ENCODE assay signal across 21 cellular contexts in genomic region chr4:8641256-8641655, GRCh38. TPM values are rescaled to one million over a fixed set of nuclear protein-coding genes. Genes with fewer than 3 reads are reported as not detected.
DNase-seq lines count a peak whose midpoint lies in the region; ATAC-seq, FAIRE-seq and TF ChIP-seq lines count a peak whose summit lies in the region.
"Had no signal": no experiment of that assay in that cellular context is flagged by ENCODE, and none has a peak within 500 bp of the region (broad histone marks: within the 10 kb centered on the region; RNA-seq: fewer than 3 reads in every experiment).

No MANE protein-coding gene starts in this region.

- intact Hi-C loops in cardiac septum (cut with DNase I) = no loop called here
- intact Hi-C loops in heart right ventricle (cut with DNase I) = no loop called here

- no peak overlapping the region for H3K4me3 Mint-ChIP-seq in neural crest cell
- no peak overlapping the region for H3K4me3 Mint-ChIP-seq in type B pancreatic cell

- TF ChIP-seq EP300 in H1 (IDR thresholded peaks at IDR 0.05; ENCODE audit: borderline replicate concordance in 1 of 2, low read depth in 2 of 2, low read length in 2 of 2) = no peak

- TF ChIP-seq RAD21 in H1 (IDR thresholded peaks at IDR 0.05 in 1 of 2, conservative IDR thresholded peaks at IDR 0.05 in 1 of 2; ENCODE audit: low read depth in 2 of 2, low read length in 2 of 2) = no peak

- no peak for ATAC-seq in heart right ventricle
- no peak for ATAC-seq in HG03354 (IDR thresholded peaks at IDR 0.05; ENCODE audit: poor library complexity, severe bottlenecking, unreplicated experiment)
- ATAC-seq: A549 had no signal

- WGBS in heart right ventricle, 2 donors = 88 to 90% methylated on average over 15 of the region's 15 CpGs
- WGBS in H1 (ENCODE audit: extremely low coverage in 1 of 2, insufficient coverage in 1 of 2, insufficient read length in 1 of 2, insufficient replicate concordance in 2 of 2, low coverage in 1 of 2, low lambda C conversion rate in 2 of 2, missing lambda C conversion rate in 1 of 2), 2 experiments = 92% methylated on average over 15 of the region's 15 CpGs; no CpG with 5 or more reads in 1 of the 2 experiments
- 87 to 90% (median 89%) methylated on average over 15 of the region's 15 CpGs for WGBS in small intestine, 3 donors

- H3K4me3 ChIP-seq in heart right ventricle = no peak overlapping the region
- no peak overlapping the region for H3K4me3 ChIP-seq in H1 (ENCODE audit: extremely low read depth in 1 of 4, insufficient read depth in 2 of 4, low read depth in 3 of 4, low read length in 4 of 4)
- no peak overlapping the region for H3K4me3 ChIP-seq in small intestine (ENCODE audit: low read depth in 1 of 2, low read length in 2 of 2)
- H3K4me3 ChIP-seq: A549, MG63, PC-9 had no signal

- peaks cover 0 to 2% of the 10 kb centered on the region in 2 experiments for H4K20me1 ChIP-seq in H1 (replicated peaks in 1 of 2; ENCODE audit: control insufficient read depth in 1 of 2, insufficient read depth in 2 of 2, low read length in 2 of 2)

- H3K36me3 ChIP-seq in heart right ventricle = no peaks in the 10 kb centered on the region
- no peaks in the 10 kb centered on the region for H3K36me3 ChIP-seq in H1 (ENCODE audit: control insufficient read depth in 2 of 4, insufficient read depth in 4 of 4, low read length in 3 of 4)
- H3K36me3 ChIP-seq in small intestine (ENCODE audit: control insufficient read depth in 2 of 2, insufficient read depth in 2 of 2, low read length in 2 of 2) = no peaks in the 10 kb centered on the region
- H3K36me3 ChIP-seq: MG63 had no signal

- no peak overlapping the region for H2BK12ac ChIP-seq in H1 (ENCODE audit: low read depth, low read length)

- H3K23me2 ChIP-seq in H1 (ENCODE audit: low read depth, low read length) = no peaks in the 10 kb centered on the region

- H3K27ac Mint-ChIP-seq in neural crest cell (ENCODE audit: unreplicated experiment) (peak overlapping the region; percentile 43), type B pancreatic cell (no peak overlapping the region)

- H3K9ac ChIP-seq in H1 (replicated peaks in 1 of 4; ENCODE audit: extremely low read depth in 1 of 4, low read depth in 3 of 4, low read length in 3 of 4) = no peak overlapping the region

- CTCF ChIA-PET in H1 (lab: Charles Lee; ENCODE audit: partially characterized antibody) = no interaction called here

- H3K9me3 ChIP-seq in heart right ventricle (no peaks in the 10 kb centered on the region), H1 (ENCODE audit: insufficient read depth in 2 of 2, low read depth in 1 of 2, low read length in 1 of 2) (no peaks in the 10 kb centered on the region), small intestine (ENCODE audit: control insufficient read depth, low read depth) (no peaks in the 10 kb centered on the region)
- H3K9me3 ChIP-seq: A549, MG63 had no signal

- H3K56ac ChIP-seq in H1 (replicated peaks; ENCODE audit: insufficient read length, low read depth, low read length) = no peak overlapping the region

- no peak overlapping the region for H2BK15ac ChIP-seq in H1 (ENCODE audit: low read length)

- H2BK20ac ChIP-seq in H1 (ENCODE audit: low read length) = no peak overlapping the region

- H2BK5ac ChIP-seq in H1 (ENCODE audit: low read depth, low read length) = no peak overlapping the region

- POLR2A ChIA-PET in H1 (lab: Charles Lee; ENCODE audit: partially characterized antibody) = no interaction called here

- peaks cover 30% of the 10 kb centered on the region for H3K27me3 Mint-ChIP-seq in neural crest cell (ENCODE audit: low read depth)
- H3K27me3 Mint-ChIP-seq in type B pancreatic cell = peaks cover 41% of the 10 kb centered on the region

- H3K18ac ChIP-seq in H1 (ENCODE audit: extremely low read depth, low read length) = no peak overlapping the region

- TF ChIP-seq POLR2A in H1 (IDR thresholded peaks at IDR 0.05; ENCODE audit: control extremely low read depth in 1 of 2, low read depth in 2 of 2, low read length in 2 of 2) = no peak

- H4K5ac ChIP-seq in H1 (ENCODE audit: insufficient read length, low read depth, low read length) = no peak overlapping the region

- peak overlapping the region; percentile 16; the same call in 1 of the 2 replicates for H4K8ac ChIP-seq in H1 (ENCODE audit: extremely low read depth, insufficient read depth, low read length)

- no peak overlapping the region for H4K91ac ChIP-seq in H1 (replicated peaks; ENCODE audit: insufficient read length, low read length)

- DNase-seq in cardiac septum (ENCODE audit: low spot score) (peak; percentile 72), heart right ventricle (no peak), H1 (ENCODE audit: low read depth in 1 of 2, low spot score in 2 of 2) (no peak), neural crest cell (ENCODE audit: low read depth, low spot score) (no peak), type B pancreatic cell (ENCODE audit: extremely low spot score, unreplicated experiment) (peak; percentile 57), small intestine (no peak)
- DNase-seq in activated T-cell treated with anti-CD3 and anti-CD28 coated beads, Interleukin-2, amount 50 U/mL, for 48 hours = no peak
- DNase-seq: COR-L47, IMR-90, Karpas-422, MG63, NCI-H1092, NCI-H146, NCI-H2081, NCI-H2227 treated with DMSO at 0.1 percent for 48 hours, NCI-H524 had no signal

- no peak overlapping the region for H3K4me2 ChIP-seq in H1 (ENCODE audit: insufficient read depth in 1 of 2, low read depth in 2 of 2, low read length in 2 of 2)
- H3K4me2 ChIP-seq: A549, PC-9 had no signal

- H3K4me1 Mint-ChIP-seq in neural crest cell (no peaks in the 10 kb centered on the region), type B pancreatic cell (ENCODE audit: unreplicated experiment) (no peaks in the 10 kb centered on the region)

- H3K79me1 ChIP-seq in H1 (ENCODE audit: low read depth, low read length) = no peaks in the 10 kb centered on the region

- no peak overlapping the region for H3K14ac ChIP-seq in H1 (ENCODE audit: insufficient read length)

- H3K27ac ChIP-seq in heart right ventricle (no peak overlapping the region), H1 (ENCODE audit: low read depth, low read length) (no peak overlapping the region), small intestine (ENCODE audit: low read depth in 1 of 2, low read length in 1 of 2) (no peak overlapping the region)
- H3K27ac ChIP-seq: A549, C4-2B, PC-9 had no signal

- H3K27me3 ChIP-seq in heart right ventricle = peaks cover 0 to 65% (median 24%) of the 10 kb centered on the region in 7 donors
- H3K27me3 ChIP-seq in H1 (replicated peaks in 1 of 4; ENCODE audit: control insufficient read depth in 3 of 4, extremely low read depth in 1 of 4, insufficient read depth in 3 of 4, low read length in 3 of 4) = 0 out of 7 replicates have a peak, but pooled peaks cover 0 to 3% (median 0%) of the 10 kb centered on the region in 4 experiments
- no peaks in the 10 kb centered on the region for H3K27me3 ChIP-seq in small intestine (ENCODE audit: control insufficient read depth in 2 of 2, insufficient read depth in 2 of 2, low read length in 2 of 2)
- H3K27me3 ChIP-seq: MG63 had no signal

- no peaks in the 10 kb centered on the region for H3K79me2 ChIP-seq in H1 (ENCODE audit: control insufficient read depth in 1 of 2, insufficient read depth in 2 of 2, low read length in 2 of 2)

- H2BK120ac ChIP-seq in H1 (replicated peaks; ENCODE audit: low read depth, low read length) = no peak overlapping the region

- no peak overlapping the region for H3K23ac ChIP-seq in H1 (ENCODE audit: insufficient read length)

- no peak overlapping the region for H3K4ac ChIP-seq in H1 (replicated peaks; ENCODE audit: insufficient read length, low read depth, low read length)

- no peaks in the 10 kb centered on the region for H3K4me1 ChIP-seq in heart right ventricle
- H3K4me1 ChIP-seq in H1 (replicated peaks in 1 of 4; ENCODE audit: control insufficient read depth in 3 of 4, insufficient read depth in 4 of 4, low read length in 3 of 4) = peaks cover 0 to 2% (median 0%) of the 10 kb centered on the region in 4 experiments; a peak in 3 of 7 replicates
- no peaks in the 10 kb centered on the region for H3K4me1 ChIP-seq in small intestine (ENCODE audit: control insufficient read depth in 2 of 2, insufficient read depth in 1 of 2, low read depth in 1 of 2, low read length in 1 of 2)
- H3K4me1 ChIP-seq: A549 had no signal

- no peaks in the 10 kb centered on the region for H3K36me3 Mint-ChIP-seq in neural crest cell (ENCODE audit: low read depth)
- H3K36me3 Mint-ChIP-seq in type B pancreatic cell = no peaks in the 10 kb centered on the region

- H2AK5ac ChIP-seq in H1 (ENCODE audit: low read depth, low read length) = no peak overlapping the region

- TF ChIP-seq CTCF in heart right ventricle (IDR thresholded peaks at IDR 0.05) (no peak), H1 (IDR thresholded peaks at IDR 0.05; ENCODE audit: control extremely low read depth in 1 of 3, insufficient read depth in 1 of 3, low read depth in 1 of 3, low read length in 3 of 3) (no peak), neural crest cell (conservative IDR thresholded peaks at IDR 0.05) (no peak), type B pancreatic cell (conservative IDR thresholded peaks at IDR 0.05) (no peak)

- H3K9me3 Mint-ChIP-seq in neural crest cell = no peaks in the 10 kb centered on the region
- no peaks in the 10 kb centered on the region for H3K9me3 Mint-ChIP-seq in type B pancreatic cell

- FAIRE-seq in H1 (lab: Jason Lieb, UNC) (no peak), small intestine (lab: Jason Lieb, UNC) (no peak)
- FAIRE-seq: A549, H54 had no signal

- no peak overlapping the region for H2AFZ ChIP-seq in H1 (ENCODE audit: low read length)
- H2AFZ ChIP-seq: PC-9 had no signal

TF ChIP-seq in H1, 55 proteins besides CTCF, POLR2A, EP300 and RAD21 (continues in another document):
- no peak for TF ChIP-seq HDAC2 (IDR thresholded peaks at IDR 0.05; ENCODE audit: borderline replicate concordance in 1 of 2, low read depth in 2 of 2, low read length in 2 of 2)
- no peak for TF ChIP-seq CHD1 (IDR thresholded peaks at IDR 0.05; ENCODE audit: low read depth, low read length)
- no peak for TF ChIP-seq KDM4A (IDR thresholded peaks at IDR 0.05; ENCODE audit: low read depth, low read length, severe bottlenecking)
- no peak for TF ChIP-seq KDM5A (IDR thresholded peaks at IDR 0.05; ENCODE audit: low read length)

RNA-seq across cellular contexts. Expression of gene CPZ, which starts 48.7 kb away (rescaled TPM):
- total RNA-seq in cardiac septum (0.30 TPM), heart right ventricle (under 1 TPM in 5 of 10 donors, not detected in 5; 0.12 to 0.85 (median 0.37) TPM), neural crest cell (not detected in 2 replicates), type B pancreatic cell (ENCODE audit: low replicate concordance) (4.9 and 12.6 TPM in 2 replicates)
- polyA plus RNA-seq in heart right ventricle (under 1 TPM; 0.70 to 0.80 TPM), H1 (2011; rRNA removed) (40.7 and 67.4 TPM in 2 replicates), small intestine (1 to 10 TPM in 1 of 3 donors, under 1 TPM in 1, not detected in 1; 0.27 to 3.8 TPM)
- total RNA-seq in H1 (2021; fragmentation: NEBNext Ultra II Directional; extraction: Animal tissue kit (Norgen Biotek cat#: 25700)) = 28.8 and 31.5 TPM in 2 replicates
- polyA plus RNA-seq in H1 (2011; cell fraction: cytosol; rRNA removed) = 38.3 TPM
- polyA plus RNA-seq in H1 (2011; cell fraction: nucleus; rRNA removed) = 98.5 TPM
- polyA plus RNA-seq in H1 (2012, experiment 1 of 2) = 29.4 to 44.2 TPM (median 42.1 TPM) in 4 replicates
- 35.2 TPM for polyA plus RNA-seq in H1 (2012, experiment 2 of 2)
- polyA plus RNA-seq in H1 (2013, experiment 1 of 2) = 26.2 TPM
- 24.4 TPM for polyA plus RNA-seq in H1 (2013, experiment 2 of 2)
- polyA minus RNA-seq in H1 (2011; rRNA and poly(A)+ RNA removed) = 12.0 and 13.2 TPM in 2 replicates
- 20.3 TPM for polyA minus RNA-seq in H1 (2011; cell fraction: cytosol; rRNA and poly(A)+ RNA removed)
- 32.0 TPM for polyA minus RNA-seq in H1 (2011; cell fraction: nucleus; rRNA and poly(A)+ RNA removed)

Comparison
In these comparisons a context has a peak if more than half of its experiments do, and no peak if none do; other contexts are left out.
1. DNase-seq: peak in cardiac septum (single experiment) and type B pancreatic cell (single experiment); none in heart right ventricle (0 of 2), H1 (0 of 2), neural crest cell (single experiment), activated T-cell treated with anti-CD3 and anti-CD28 coated beads, Interleukin-2, amount 50 U/mL, for 48 hours (0 of 2) and small intestine (single experiment).